24 cellular contexts compared by ENCODE assay signal in genomic region chr2:86570069-86570468, GRCh38. TPM values are rescaled to one million over a fixed set of nuclear protein-coding genes. Genes with fewer than 3 reads are reported as not detected.
DNase-seq lines count a peak whose midpoint lies in the region; ATAC-seq and TF ChIP-seq lines count a peak whose summit lies in the region.
"Had no signal": no experiment of that assay in that cellular context is flagged by ENCODE, and none has a peak within 500 bp of the region (broad histone marks: within the 10 kb centered on the region; RNA-seq: fewer than 3 reads in every experiment).

No MANE protein-coding gene starts in this region.

- no peaks in the 10 kb centered on the region for H3K4me1 ChIP-seq in A673 (ENCODE audit: insufficient read depth, low read length, poor library complexity, severe bottlenecking)
- H3K4me1 ChIP-seq in DND-41 (ENCODE audit: insufficient read depth, low read length) = no peaks in the 10 kb centered on the region

- TF ChIP-seq CTCF in A673 (conservative IDR thresholded peaks at IDR 0.05; ENCODE audit: low read depth, low read length) = no peak
- no peak for TF ChIP-seq CTCF in DND-41 (IDR thresholded peaks at IDR 0.05; ENCODE audit: borderline replicate concordance, extremely low read depth, low read length, poor library complexity, severe bottlenecking)
- no peak for TF ChIP-seq CTCF in epithelial cell of esophagus (IDR thresholded peaks at IDR 0.05; ENCODE audit: insufficient read depth, low read depth, low read length, missing control alignments)

- H2AFZ ChIP-seq in DND-41 (ENCODE audit: low read depth, low read length) = peak overlapping the region; percentile 5; the same call in 1 of the 2 replicates
- H2AFZ ChIP-seq: PC-9 had no signal

- DNase-seq in A673 (ENCODE audit: low spot score) (peak; percentile 32), DND-41 (no peak), NCI-H460 (ENCODE audit: extremely low read depth, low read depth) (peak; percentile 3), epithelial cell of esophagus (ENCODE audit: low read depth) (peak; percentile 28), NCI-H2171 (lab: John Stamatoyannopoulos, UW) (no peak)
- DNase-seq: AML-193; C1 segment of cervical spinal cord; Calu3; CD8-positive, alpha-beta memory T cell; DMS153; GOT3; HCEC 1CT; NCI-H1092; NCI-H1436; NCI-H187 treated with DMSO at 0.1 percent for 48 hours; NCI-H345; NCI-H524 treated with DMSO at 0.1 percent for 48 hours; NCI-H82; RPMI8226; SHP77 had no signal

- no peak overlapping the region for H3K9ac ChIP-seq in DND-41 (ENCODE audit: low read depth, low read length)

- CTCF ChIA-PET in A673 (lab: Charles Lee) = no interaction called here

- intact Hi-C loops in A673 (cut with micrococcal nuclease; ENCODE audit: unreplicated experiment) = no loop called here

- H3K9me3 ChIP-seq in A673 (ENCODE audit: low read depth, low read length, poor library complexity, severe bottlenecking) (no peaks in the 10 kb centered on the region), DND-41 (ENCODE audit: insufficient read depth, low read length, severe bottlenecking) (no peaks in the 10 kb centered on the region)

- no peaks in the 10 kb centered on the region for H3K27me3 ChIP-seq in A673 (replicated peaks; ENCODE audit: insufficient read depth, low read depth, low read length, poor library complexity)
- H3K27me3 ChIP-seq in DND-41 (ENCODE audit: insufficient read depth, low read length, poor library complexity) = no peaks in the 10 kb centered on the region

- no peaks in the 10 kb centered on the region for H3K79me2 ChIP-seq in DND-41 (ENCODE audit: insufficient read depth, low read length)

- H4K20me1 ChIP-seq in DND-41 (ENCODE audit: insufficient read depth, low read length) = no peaks in the 10 kb centered on the region

- H3K4me3 ChIP-seq in A673 (ENCODE audit: low read depth, low read length, poor library complexity, severe bottlenecking) = no peak overlapping the region
- no peak overlapping the region for H3K4me3 ChIP-seq in DND-41 (ENCODE audit: low read depth in 1 of 2, low read length in 2 of 2)
- no peak overlapping the region for H3K4me3 ChIP-seq in epithelial cell of esophagus (ENCODE audit: low read length)
- H3K4me3 ChIP-seq: PC-9 had no signal

- H3K36me3 ChIP-seq in A673 (ENCODE audit: insufficient read depth, low read length, poor library complexity, severe bottlenecking) (no peaks in the 10 kb centered on the region), DND-41 (ENCODE audit: insufficient read depth, low read length) (no peaks in the 10 kb centered on the region)

- POLR2A ChIA-PET in A673 (lab: Charles Lee; ENCODE audit: low non-redundant PET) = no interaction called here

- ATAC-seq in DND-41 (ENCODE audit: insufficient read depth, low read depth) (no peak), HG03571 (IDR thresholded peaks at IDR 0.05; ENCODE audit: unreplicated experiment) (no peak), GM18870 (IDR thresholded peaks at IDR 0.05; ENCODE audit: unreplicated experiment) (no peak)

- no TSS peak for BruUV-seq in A673 (replicated peaks; lab: Mats Ljungman, UMichigan)

- H3K27ac ChIP-seq in A673 (ENCODE audit: low read depth, low read length, poor library complexity, severe bottlenecking) (no peak overlapping the region), DND-41 (ENCODE audit: low read length) (no peak overlapping the region)
- H3K27ac ChIP-seq: HL-60, PC-9 had no signal

- no peak overlapping the region for H3K4me2 ChIP-seq in DND-41 (ENCODE audit: insufficient read depth, low read length)
- H3K4me2 ChIP-seq: PC-9 had no signal

RNA-seq across cellular contexts. Expression of gene CHMP3, which starts 6.8 kb away (rescaled TPM):
- total RNA-seq in A673 (2021) = 87.5 and 89.0 TPM in 2 replicates
- 55.4 and 56.4 TPM in 2 replicates for total RNA-seq in NCI-H460 (2014; rRNA removed; shearing (Covaris generic))
- 34.6 and 44.8 TPM in 2 replicates for polyA plus RNA-seq in NCI-H460 (2014; cell fraction: nucleus; rRNA removed)

RNA-seq across cellular contexts. Expression of gene RNF103, which starts 53.6 kb away (rescaled TPM):
- total RNA-seq in A673 (2021) = 10.1 and 13.4 TPM in 2 replicates
- 16.0 and 17.8 TPM in 2 replicates for total RNA-seq in NCI-H460 (2014; rRNA removed; shearing (Covaris generic))
- polyA plus RNA-seq in NCI-H460 (2014; cell fraction: nucleus; rRNA removed) = 9.1 and 17.4 TPM in 2 replicates

Comparison
In these comparisons a context has a peak if more than half of its experiments do, and no peak if none do; other contexts are left out.
1. DNase-seq: peak in A673 (single experiment), NCI-H460 (single experiment) and epithelial cell of esophagus (single experiment); none in DND-41 (single experiment) and NCI-H2171 (single experiment).